ENCODE assay signal across 2 cellular contexts in the genomic region with DNA sequence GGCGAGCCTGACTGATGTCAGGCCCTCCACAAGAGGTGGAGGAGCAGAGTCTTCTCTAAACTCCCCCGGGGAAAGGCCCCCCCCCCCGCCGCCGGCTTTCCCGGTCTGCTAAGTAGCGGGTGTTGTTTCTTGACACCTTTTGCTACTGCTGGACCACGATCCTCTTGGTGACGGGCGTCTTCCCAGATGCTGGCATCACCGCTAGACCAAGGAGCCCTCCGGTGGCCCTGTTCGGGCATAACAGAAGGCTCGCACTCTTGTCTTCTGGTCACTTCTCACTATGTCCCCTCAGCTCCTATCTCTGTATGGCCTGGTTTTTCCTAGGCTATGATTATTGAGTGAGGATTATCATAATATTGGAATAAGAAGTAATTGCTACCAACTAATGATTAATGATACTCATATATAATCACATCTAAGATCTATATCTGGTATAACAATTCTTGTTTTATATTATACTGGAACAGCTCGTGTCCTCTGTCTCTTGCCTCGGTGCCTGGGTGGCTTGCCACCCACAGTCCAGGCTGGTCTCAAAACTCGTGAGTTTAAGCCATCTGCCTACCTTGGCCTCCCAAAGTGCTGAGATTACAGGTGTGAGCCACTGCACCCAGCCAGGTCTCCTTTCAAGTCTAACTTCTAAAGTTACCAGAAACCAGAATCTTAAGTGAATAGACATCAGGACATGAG.
TF ChIP-seq lines count a peak whose summit lies in the region.

No MANE protein-coding gene starts in this region.

TF ChIP-seq in SK-N-SH, 30 proteins besides CTCF, POLR2A, EP300 and RAD21:
- peak; percentile 40 for TF ChIP-seq SMC3 (IDR thresholded peaks at IDR 0.05; ENCODE audit: low read depth, low read length)
TF ChIP-seq in SK-N-SH: peak in this region for 1; not testable (repeated sequence) for 29.

TF ChIP-seq in GM12878, 131 proteins besides CTCF, POLR2A, EP300 and RAD21:
- TF ChIP-seq ZBTB33 (IDR thresholded peaks at IDR 0.05): peak; percentile 58; the same call in 1 of the 2 replicates
